In the genomic region with DNA sequence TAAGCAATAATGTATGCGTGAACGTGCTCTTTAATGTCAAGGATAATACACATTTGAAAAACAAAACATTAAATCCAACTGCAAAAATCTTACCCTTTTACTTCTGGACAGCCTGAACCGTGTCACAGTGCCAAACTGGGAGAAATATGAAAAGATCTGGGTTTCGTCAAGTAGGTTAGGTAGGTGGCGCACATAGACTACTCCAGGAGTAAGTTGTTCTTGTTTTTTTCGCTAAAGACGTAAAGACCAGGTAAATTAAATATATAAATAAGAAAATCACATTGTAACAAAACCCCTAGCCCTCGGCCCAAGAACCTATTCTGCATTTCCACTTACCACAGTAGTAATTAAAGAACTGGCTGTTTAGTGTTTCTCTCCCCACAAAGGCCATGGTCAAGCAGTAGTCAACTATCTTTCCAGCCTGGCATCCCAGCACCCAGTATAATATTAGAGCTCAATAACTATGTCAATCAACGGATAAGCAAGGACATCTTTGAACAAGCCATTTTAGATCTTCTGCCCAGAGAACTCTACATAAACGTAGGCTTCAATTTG, we compare ENCODE assay signal across 1 cellular context.
TF ChIP-seq lines count a peak whose summit lies in the region.

No MANE protein-coding gene starts in this region.

TF ChIP-seq in HCT116, 20 proteins besides CTCF, POLR2A, EP300 and RAD21 (continued from another document):
- no peak for TF ChIP-seq EGR1 (IDR thresholded peaks at IDR 0.05; ENCODE audit: low read depth)
